Comparison of ENCODE assay signal across 8 cellular contexts in the genomic region with DNA sequence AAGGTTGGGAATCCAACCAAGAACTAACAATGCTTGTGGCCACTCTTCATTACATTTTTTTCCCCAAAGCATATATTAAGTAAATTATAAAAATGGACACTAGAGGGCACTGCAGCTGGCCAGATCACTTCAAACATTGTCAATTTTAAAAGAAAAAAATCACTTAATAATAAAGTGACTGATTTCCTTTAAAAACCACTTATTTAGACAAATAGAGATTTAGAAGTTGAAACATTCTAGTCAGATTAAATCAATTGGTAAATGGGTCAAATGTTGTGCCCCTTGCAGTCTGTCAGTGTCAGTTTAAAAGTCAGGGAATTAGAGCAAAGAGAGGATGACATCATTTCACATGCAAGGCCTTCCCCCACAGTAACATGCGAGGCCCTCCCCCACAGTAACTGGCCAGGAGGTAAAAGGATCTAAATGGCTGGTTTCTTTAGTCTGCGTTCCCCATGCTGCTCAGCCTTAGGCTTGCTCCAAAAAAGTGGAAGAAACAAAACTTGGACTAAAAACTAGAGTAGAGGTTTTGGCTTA.
A peak's percentile ranks its signal among the peaks of the same experiment; 100 is the strongest.
DNase-seq lines count a peak whose midpoint lies in the region; ATAC-seq and TF ChIP-seq lines count a peak whose summit lies in the region.

No MANE protein-coding gene starts in this region.

- in situ Hi-C loops in mammary epithelial cell (cut with MboI; ENCODE audit: low sequenced_read_pairs in 2 of 2) = no loop called here

- H3K4me3 ChIP-seq in H7 (ENCODE audit: insufficient read depth, low read depth, low read length) (no peak overlapping the region), mammary epithelial cell (replicated peaks in 1 of 3; ENCODE audit: insufficient read depth in 1 of 3, low read depth in 2 of 3, low read length in 3 of 3) (no peak overlapping the region), right lobe of liver (no peak overlapping the region)

- H3K27me3 ChIP-seq in H7 (ENCODE audit: control insufficient read depth, insufficient read depth, low read length) (no peaks in the 10 kb centered on the region), mammary epithelial cell (ENCODE audit: insufficient read depth, low read length) (no peaks in the 10 kb centered on the region), right lobe of liver (no peaks in the 10 kb centered on the region)

- CTCF ChIA-PET in mammary epithelial cell (lab: Charles Lee; ENCODE audit: low non-redundant PET) = no interaction called here

- peak overlapping the region; percentile 25 for H3K9ac ChIP-seq in mammary epithelial cell (ENCODE audit: insufficient read depth, low read length)

- peak; percentile 48 to 76 (median 52) for ATAC-seq in right lobe of liver
- no peak for ATAC-seq in esophagus mucosa
- ATAC-seq in HG02870 (IDR thresholded peaks at IDR 0.05; ENCODE audit: unreplicated experiment) = no peak

- intact Hi-C loops in mammary epithelial cell (cut with micrococcal nuclease) = loop anchor here (1.0 to 2.0 kb wide), 3 partner anchors 170 to 475 kb away; partner anchors contain the start of gene HOXA5
- intact Hi-C loops in right lobe of liver (cut with DNase I) = no loop called here

- WGBS in mammary epithelial cell (ENCODE audit: low coverage, missing lambda C conversion rate) = 20% methylated on average over 2 of the region's 2 CpGs
- WGBS in right lobe of liver (ENCODE audit: insufficient coverage, low coverage, low lambda C conversion rate, missing lambda C conversion rate) = 36% methylated on average over 2 of the region's 2 CpGs

- no peak for TF ChIP-seq POLR2A in right lobe of liver (IDR thresholded peaks at IDR 0.05)

- H3K27ac ChIP-seq in mammary epithelial cell (ENCODE audit: insufficient read depth, low read depth, low read length) = peak overlapping the region; percentile 4
- H3K27ac ChIP-seq in right lobe of liver = no peak overlapping the region

- no TSS peak for BruUV-seq in mammary epithelial cell (replicated peaks; lab: Mats Ljungman, UMichigan)

- H4K20me1 ChIP-seq in mammary epithelial cell (ENCODE audit: insufficient read depth, low read length) = no peaks in the 10 kb centered on the region

- dilution Hi-C loops in mammary epithelial cell (cut with HindIII; ENCODE audit: low sequenced_read_pairs) = no loop called here

- no peaks in the 10 kb centered on the region for H3K36me3 ChIP-seq in H7 (replicated peaks; ENCODE audit: control insufficient read depth, insufficient read depth, low read length)
- H3K36me3 ChIP-seq in mammary epithelial cell (ENCODE audit: insufficient read depth, low read length) = no peaks in the 10 kb centered on the region
- H3K36me3 ChIP-seq in right lobe of liver = no peaks in the 10 kb centered on the region

- no peaks in the 10 kb centered on the region for H3K9me3 ChIP-seq in mammary epithelial cell (replicated peaks; ENCODE audit: insufficient read depth, low read length)
- no peaks in the 10 kb centered on the region for H3K9me3 ChIP-seq in right lobe of liver

- H2AFZ ChIP-seq in mammary epithelial cell (ENCODE audit: low read depth, low read length) = peak overlapping the region; percentile 59

- TF ChIP-seq CTCF in mammary epithelial cell (conservative IDR thresholded peaks at IDR 0.05 in 1 of 2, IDR thresholded peaks at IDR 0.05 in 1 of 2; ENCODE audit: extremely low read depth in 1 of 2, insufficient read depth in 1 of 2, low read depth in 1 of 2, low read length in 2 of 2) = peak; percentile 48 to 53
- TF ChIP-seq CTCF in right lobe of liver (IDR thresholded peaks at IDR 0.05) = peak; percentile 62 to 84 (median 75)

- H3K79me2 ChIP-seq in mammary epithelial cell (ENCODE audit: insufficient read depth, low read length) = no peaks in the 10 kb centered on the region

- DNase-seq in AML-193 (lab: John Stamatoyannopoulos, UW) (peak; percentile 52 to 59), H7 (peak; percentile 32), NCI-H526 treated with DMSO at 0.1 percent for 48 hours (lab: John Stamatoyannopoulos, UW) (peak; percentile 67), mammary epithelial cell (peak; percentile 31), right lobe of liver (peak in 1 of 3 donors; percentile 25)
- no peak for DNase-seq in stimulated activated naive CD4-positive, alpha-beta T cell treated with Interleukin-2 at 50 U/mL for 16 hours (lab: John Stamatoyannopoulos, UW)

- H3K4me1 ChIP-seq in mammary epithelial cell (ENCODE audit: insufficient read depth, low read length) (peaks cover 19% of the 10 kb centered on the region), right lobe of liver (peaks cover 0 to 8% (median 0%) of the 10 kb centered on the region in 4 donors)

- H3K4me2 ChIP-seq in mammary epithelial cell (ENCODE audit: insufficient read depth, low read depth, low read length) = no peak overlapping the region

Comparison
In these comparisons a context has a peak if more than half of its experiments do, and no peak if none do; other contexts are left out.
1. ATAC-seq: peak in right lobe of liver (4 of 4); none in esophagus mucosa (single experiment) and HG02870 (single experiment).